ENCODE assay signal across 16 cellular contexts in the genomic region with DNA sequence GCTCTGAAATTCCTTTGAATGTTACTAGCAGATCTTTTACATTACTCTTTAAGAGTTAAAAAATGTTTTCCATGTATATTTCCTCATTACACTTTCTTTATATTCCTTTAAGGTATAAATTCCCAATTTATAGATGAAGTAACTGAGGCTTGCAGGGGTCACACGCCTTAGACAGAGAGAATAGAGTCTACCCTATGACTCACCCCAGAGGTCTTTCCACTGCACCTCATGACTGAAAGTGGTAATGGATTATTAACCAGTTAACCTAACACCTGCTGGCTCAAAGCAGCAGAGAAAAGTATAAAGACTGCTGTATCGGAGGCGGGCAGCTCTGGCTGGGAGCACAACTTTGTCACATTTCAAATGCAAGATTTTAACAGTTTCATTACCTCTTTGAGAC. TPM values are rescaled to one million over a fixed set of nuclear protein-coding genes. Genes with fewer than 3 reads are reported as not detected.
A peak's percentile ranks its signal among the peaks of the same experiment; 100 is the strongest.
DNase-seq lines count a peak whose midpoint lies in the region; ATAC-seq and TF ChIP-seq lines count a peak whose summit lies in the region.
"Had no signal": no experiment of that assay in that cellular context is flagged by ENCODE, and none has a peak within 500 bp of the region (broad histone marks: within the 10 kb centered on the region; RNA-seq: fewer than 3 reads in every experiment).

No MANE protein-coding gene starts in this region.

- no peaks in the 10 kb centered on the region for H3K36me3 Mint-ChIP-seq in GM23338 (ENCODE audit: low read depth)

- H3K4me2 ChIP-seq in GM23338, result no peak overlapping the region

- no peaks in the 10 kb centered on the region for H3K27me3 ChIP-seq in GM23338 (ENCODE audit: insufficient read depth)

- H3K9me3 Mint-ChIP-seq in stimulated activated naive CD8-positive, alpha-beta T cell treated with anti-CD3 and anti-CD28 coated beads, Interleukin-15, amount 100 ng/mL, for 72 hours, result no peaks in the 10 kb centered on the region
- no peaks in the 10 kb centered on the region for H3K9me3 Mint-ChIP-seq in GM23338
- H3K9me3 Mint-ChIP-seq: IgD-negative memory B cell had no signal

- H3K4me1 ChIP-seq in GM23338 (ENCODE audit: insufficient read depth), result no peaks in the 10 kb centered on the region
- H3K4me1 ChIP-seq: prostate gland had no signal

- H3K9me2 ChIP-seq in GM23338 (ENCODE audit: insufficient read depth), result no peaks in the 10 kb centered on the region

- no peak for DNase-seq in activated CD4-positive, CD25-positive, alpha-beta regulatory T cell (lab: John Stamatoyannopoulos, UW)
- DNase-seq in stimulated activated naive CD8-positive, alpha-beta T cell treated with anti-CD3 and anti-CD28 coated beads, Interleukin-15, amount 100 ng/mL, for 72 hours, result no peak
- no peak for DNase-seq in HuH-7.5 (ENCODE audit: low spot score)
- DNase-seq in GM23338 (ENCODE audit: low spot score), result no peak
- DNase-seq in activated CD4-positive, alpha-beta T cell treated with anti-CD3 and anti-CD28 coated beads for 1 hour, result no peak
- DNase-seq: 8988T, amniotic stem cell, GF-D8, NCI-H748 treated with DMSO at 0.1 percent for 48 hours had no signal

- peak; percentile 67 to 79 for ATAC-seq in activated CD4-positive, CD25-positive, alpha-beta regulatory T cell treated with anti-CD3 and anti-CD28 coated beads, Interleukin-2, amount 50 U/mL, for 24 hours
- ATAC-seq in HG02571 (IDR thresholded peaks at IDR 0.05; ENCODE audit: unreplicated experiment) (peak; percentile 86), HG03457 (IDR thresholded peaks at IDR 0.05; ENCODE audit: unreplicated experiment) (peak; percentile 74), GM23338 (no peak)
- peak; percentile 85 for ATAC-seq in stimulated activated naive CD8-positive, alpha-beta T cell treated with anti-CD3 and anti-CD28 coated beads, Interleukin-15, amount 100 ng/mL, for 72 hours

- H3K27ac Mint-ChIP-seq in stimulated activated naive CD8-positive, alpha-beta T cell treated with anti-CD3 and anti-CD28 coated beads, Interleukin-15, amount 100 ng/mL, for 72 hours, result no peak overlapping the region
- H3K27ac Mint-ChIP-seq in GM23338, result no peak overlapping the region
- H3K27ac Mint-ChIP-seq: IgD-negative memory B cell had no signal

- peaks cover 5% of the 10 kb centered on the region; the same call in 1 of the 2 replicates for H3K36me3 ChIP-seq in GM23338 (ENCODE audit: insufficient read depth)
- H3K36me3 ChIP-seq: prostate gland had no signal

- H2AFZ ChIP-seq in GM23338, result no peak overlapping the region

- no peaks in the 10 kb centered on the region for H3K27me3 Mint-ChIP-seq in stimulated activated naive CD8-positive, alpha-beta T cell treated with anti-CD3 and anti-CD28 coated beads, Interleukin-15, amount 100 ng/mL, for 72 hours
- peaks cover 2% of the 10 kb centered on the region for H3K27me3 Mint-ChIP-seq in GM23338 (ENCODE audit: insufficient read depth, low read depth, poor library complexity)
- H3K27me3 Mint-ChIP-seq: IgD-negative memory B cell had no signal

- H3K4me3 ChIP-seq in GM23338, result no peak overlapping the region
- H3K4me3 ChIP-seq: prostate gland had no signal

- TF ChIP-seq CTCF in GM23338 (conservative IDR thresholded peaks at IDR 0.05; ENCODE audit: low read depth in 2 of 2), result no peak

- H3K4me3 Mint-ChIP-seq in stimulated activated naive CD8-positive, alpha-beta T cell treated with anti-CD3 and anti-CD28 coated beads, Interleukin-15, amount 100 ng/mL, for 72 hours, result no peak overlapping the region
- H3K4me3 Mint-ChIP-seq in GM23338, result no peak overlapping the region
- H3K4me3 Mint-ChIP-seq: IgD-negative memory B cell had no signal

- peaks cover 26% of the 10 kb centered on the region for H3K4me1 Mint-ChIP-seq in stimulated activated naive CD8-positive, alpha-beta T cell treated with anti-CD3 and anti-CD28 coated beads, Interleukin-15, amount 100 ng/mL, for 72 hours
- peaks cover 6% of the 10 kb centered on the region for H3K4me1 Mint-ChIP-seq in GM23338

- 0 out of 2 replicates have a peak, but pooled peaks cover 9% of the 10 kb centered on the region for H3K79me2 ChIP-seq in GM23338 (replicated peaks; ENCODE audit: insufficient read depth)

- H4K20me1 ChIP-seq in GM23338 (replicated peaks; ENCODE audit: insufficient read depth), result no peaks in the 10 kb centered on the region

- no peak overlapping the region for H3K27ac ChIP-seq in GM23338 (ENCODE audit: low read depth)
- H3K27ac ChIP-seq: prostate gland, VCaP had no signal

- no peaks in the 10 kb centered on the region for H3F3A ChIP-seq in GM23338 (replicated peaks; ENCODE audit: low read depth)

TF ChIP-seq in GM23338, 12 proteins besides CTCF, POLR2A, EP300 and RAD21 (continues in another document):
- TF ChIP-seq CREB1 (CRISPR knock-in tag; IDR thresholded peaks at IDR 0.05; ENCODE audit: low read depth) (no peak), STAT1 (IDR thresholded peaks at IDR 0.05; ENCODE audit: unreplicated experiment) (no peak), POLR2AphosphoS5 (IDR thresholded peaks at IDR 0.05; ENCODE audit: low read depth) (no peak), JUNB (IDR thresholded peaks at IDR 0.05; ENCODE audit: unreplicated experiment) (no peak), ZNF462 (CRISPR knock-in tag; IDR thresholded peaks at IDR 0.05) (no peak), ZNF331 (CRISPR knock-in tag; IDR thresholded peaks at IDR 0.05; ENCODE audit: low read depth) (no peak), EZH2 (IDR thresholded peaks at IDR 0.05; ENCODE audit: low read depth, unreplicated experiment) (no peak), NANOG (IDR thresholded peaks at IDR 0.05; ENCODE audit: borderline replicate concordance) (no peak), EZH2phosphoT487 (IDR thresholded peaks at IDR 0.05; ENCODE audit: unreplicated experiment) (no peak)
- TF ChIP-seq, protein P1, sequence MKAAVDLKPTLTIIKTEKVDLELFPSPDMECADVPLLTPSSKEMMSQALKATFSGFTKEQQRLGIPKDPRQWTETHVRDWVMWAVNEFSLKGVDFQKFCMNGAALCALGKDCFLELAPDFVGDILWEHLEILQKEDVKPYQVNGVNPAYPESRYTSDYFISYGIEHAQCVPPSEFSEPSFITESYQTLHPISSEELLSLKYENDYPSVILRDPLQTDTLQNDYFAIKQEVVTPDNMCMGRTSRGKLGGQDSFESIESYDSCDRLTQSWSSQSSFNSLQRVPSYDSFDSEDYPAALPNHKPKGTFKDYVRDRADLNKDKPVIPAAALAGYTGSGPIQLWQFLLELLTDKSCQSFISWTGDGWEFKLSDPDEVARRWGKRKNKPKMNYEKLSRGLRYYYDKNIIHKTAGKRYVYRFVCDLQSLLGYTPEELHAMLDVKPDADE (IDR thresholded peaks at IDR 0.05), result no peak

RNA-seq across cellular contexts. Expression of gene LDHAL6B, which starts 37.7 kb away (rescaled TPM):
- total RNA-seq in GM23338 (2014; rRNA removed; shearing (Covaris generic)), result not detected in 2 replicates
- polyA plus RNA-seq in GM23338 (2016; fragmentation: Nextera tagmentation; extraction: Ambion mirVana), result not detected in 2 replicates
- total RNA-seq: endothelial cell of umbilical vein had no signal
- polyA plus RNA-seq: endothelial cell of umbilical vein, IgD-negative memory B cell had no signal
